8 cellular contexts compared by ENCODE assay signal in the genomic region with DNA sequence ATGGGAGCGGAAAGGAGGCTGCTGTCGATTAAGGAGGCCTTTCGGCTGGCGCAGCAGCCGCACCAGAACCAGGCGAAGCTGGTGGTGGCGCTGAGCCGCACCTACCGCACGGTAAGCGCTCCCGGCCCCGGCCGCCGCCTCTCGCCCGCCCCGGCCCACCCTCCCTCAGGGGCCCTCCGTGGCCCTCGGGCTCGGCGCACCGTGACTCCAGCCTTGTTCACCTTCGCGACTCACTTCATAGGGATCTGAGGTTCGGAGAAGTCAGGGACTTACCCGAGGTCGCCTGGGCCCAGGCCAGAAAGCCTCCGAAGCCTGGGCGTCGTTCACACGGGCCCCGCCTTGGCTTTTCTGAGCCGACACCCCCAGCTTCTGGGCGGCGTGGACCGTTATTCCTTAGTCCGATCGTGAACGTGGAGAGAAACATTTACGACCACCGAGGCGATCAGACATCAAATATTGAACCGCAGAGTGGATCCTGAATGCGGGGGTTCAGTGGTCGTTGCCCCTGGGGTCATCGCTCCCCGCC. TPM values are rescaled to one million over a fixed set of nuclear protein-coding genes. Genes with fewer than 3 reads are reported as not detected.
A peak's percentile ranks its signal among the peaks of the same experiment; 100 is the strongest.
DNase-seq lines count a peak whose midpoint lies in the region; TF ChIP-seq lines count a peak whose summit lies in the region.

No MANE protein-coding gene starts in this region.

- H3K27me3 ChIP-seq in mononuclear cell (ENCODE audit: insufficient read depth, low read length): no peaks in the 10 kb centered on the region

- H3K9me3 ChIP-seq in mononuclear cell (ENCODE audit: low read depth, low read length): no peaks in the 10 kb centered on the region

- H3K4me3 ChIP-seq in HFF-Myc (replicated peaks; ENCODE audit: low read depth, low read length): peak overlapping the region; percentile 58
- H3K4me3 ChIP-seq in mononuclear cell (ENCODE audit: low read length): peak overlapping the region; percentile 91

- no peak for TF ChIP-seq CTCF in HFF-Myc (IDR thresholded peaks at IDR 0.05; ENCODE audit: low read depth, low read length, missing control alignments)

- peaks cover 48% of the 10 kb centered on the region for H3K4me1 ChIP-seq in mononuclear cell (ENCODE audit: insufficient read depth, low read length)

- peak; percentile 53 for DNase-seq in NK-92 treated with Interleukin-12 subunit alpha and Interleukin-12 subunit beta, amount 100 ng/mL, for 24 hours (lab: John Stamatoyannopoulos, UW)
- DNase-seq in NK-92 (lab: John Stamatoyannopoulos, UW; ENCODE audit: unreplicated experiment) (no peak), HFF-Myc (ENCODE audit: extremely low read depth, low read depth) (no peak), NCI-H1092 treated with DMSO at 0.1 percent for 48 hours (lab: John Stamatoyannopoulos, UW) (peak; percentile 42), cerebellar cortex (ENCODE audit: low spot score) (peak; percentile 8), activated gamma-delta T cell (lab: John Stamatoyannopoulos, UW) (no peak), middle frontal gyrus (ENCODE audit: extremely low spot score, low spot score) (no peak)

RNA-seq across cellular contexts. Expression of gene NCAPG, which starts 0.4 kb away (rescaled TPM):
- total RNA-seq in mononuclear cell: 0.42 TPM

RNA-seq across cellular contexts. Expression of gene DCAF16, which starts 0.6 kb away (rescaled TPM):
- 50.5 TPM for total RNA-seq in mononuclear cell

RNA-seq across cellular contexts. Expression of gene FAM184B, which starts 29.7 kb away (rescaled TPM):
- total RNA-seq in mononuclear cell: under 0.01 TPM

Comparison
In these comparisons a context has a peak if more than half of its experiments do, and no peak if none do; other contexts are left out.
1. DNase-seq: peak in NK-92 treated with Interleukin-12 subunit alpha and Interleukin-12 subunit beta, amount 100 ng/mL, for 24 hours (single experiment), NCI-H1092 treated with DMSO at 0.1 percent for 48 hours (single experiment) and cerebellar cortex (single experiment); none in NK-92 (single experiment), HFF-Myc (single experiment), activated gamma-delta T cell (single experiment) and middle frontal gyrus (single experiment).